In genomic region chr10:113958631-113959382, GRCh38 we compare ENCODE assay signal across 9 cellular contexts.
A peak's percentile ranks its signal among the peaks of the same experiment; 100 is the strongest.
DNase-seq lines count a peak whose midpoint lies in the region; ATAC-seq and TF ChIP-seq lines count a peak whose summit lies in the region.
"Had no signal": no experiment of that assay in that cellular context is flagged by ENCODE, and none has a peak within 500 bp of the region (broad histone marks: within the 10 kb centered on the region; RNA-seq: fewer than 3 reads in every experiment).

No MANE protein-coding gene starts in this region.

- H3K27me3 ChIP-seq in thyroid gland, result no peaks in the 10 kb centered on the region

- H3K4me3 ChIP-seq in NB4 (ENCODE audit: low read depth, low read length), result no peak overlapping the region
- no peak overlapping the region for H3K4me3 ChIP-seq in astrocyte of the spinal cord (ENCODE audit: low read depth, low read length)
- H3K4me3 ChIP-seq in thyroid gland (replicated peaks in 1 of 3), result no peak overlapping the region

- H3K27me3 Mint-ChIP-seq in activated CD4-positive, alpha-beta T cell treated with anti-CD3 and anti-CD28 coated beads, Interleukin-2, amount 10 ng/mL, durations not matched to agents 7 days and 5 days, result peaks cover 34% of the 10 kb centered on the region
- H3K27me3 Mint-ChIP-seq: activated B cell treated with CpG ODN at 0.5 μM for 24 hours had no signal

- WGBS in thyroid gland, 2 donors, result 52 to 60% methylated on average over 9 to 10 of the region's 11 CpGs

- TF ChIP-seq CTCF in GM10266 (IDR thresholded peaks at IDR 0.05; ENCODE audit: control insufficient read depth, insufficient read depth, low read depth, missing control alignments) (no peak), NB4 (IDR thresholded peaks at IDR 0.05; ENCODE audit: low read depth, low read length) (no peak), astrocyte of the spinal cord (IDR thresholded peaks at IDR 0.05; ENCODE audit: low read depth, low read length) (no peak), thyroid gland (IDR thresholded peaks at IDR 0.05) (no peak)

- no peak for TF ChIP-seq POLR2A in NB4 (IDR thresholded peaks at IDR 0.05; ENCODE audit: extremely low read depth, insufficient read length)
- TF ChIP-seq POLR2A in thyroid gland (IDR thresholded peaks at IDR 0.05), result peak in 1 of 2 donors; percentile 11

- peaks cover 28 to 38% of the 10 kb centered on the region in 2 donors for H3K4me1 ChIP-seq in thyroid gland

- peaks cover under 1% of the 10 kb centered on the region for H3K9me3 Mint-ChIP-seq in activated CD4-positive, alpha-beta T cell treated with anti-CD3 and anti-CD28 coated beads, Interleukin-2, amount 10 ng/mL, durations not matched to agents 7 days and 5 days

- ATAC-seq in HG03520 (IDR thresholded peaks at IDR 0.05; ENCODE audit: unreplicated experiment), result no peak

- in situ Hi-C loops in astrocyte of the spinal cord (cut with HindIII; ENCODE audit: low sequenced_read_pairs), result no loop called here

- no peak overlapping the region for H3K4me3 Mint-ChIP-seq in activated CD4-positive, alpha-beta T cell treated with anti-CD3 and anti-CD28 coated beads, Interleukin-2, amount 10 ng/mL, durations not matched to agents 7 days and 5 days
- H3K4me3 Mint-ChIP-seq: activated B cell treated with CpG ODN at 0.5 μM for 24 hours had no signal

- peak overlapping the region; percentile 67 to 86 (median 80) for H3K27ac ChIP-seq in thyroid gland

- peaks cover 38% of the 10 kb centered on the region for H3K4me1 Mint-ChIP-seq in activated CD4-positive, alpha-beta T cell treated with anti-CD3 and anti-CD28 coated beads, Interleukin-2, amount 10 ng/mL, durations not matched to agents 7 days and 5 days

- H3K27ac Mint-ChIP-seq in activated CD4-positive, alpha-beta T cell treated with anti-CD3 and anti-CD28 coated beads, Interleukin-2, amount 10 ng/mL, durations not matched to agents 7 days and 5 days, result no peak overlapping the region
- H3K27ac Mint-ChIP-seq: activated B cell treated with CpG ODN at 0.5 μM for 24 hours had no signal

- no peaks in the 10 kb centered on the region for H3K9me3 ChIP-seq in thyroid gland

- DNase-seq in GM10266 (ENCODE audit: extremely low spot score) (peak; percentile 29), NB4 (ENCODE audit: low read depth) (peak; percentile 77), astrocyte of the spinal cord (ENCODE audit: low read depth, low spot score) (peak; percentile 92), kidney glomerular epithelial cell (lab: John Stamatoyannopoulos, UW) (peak; percentile 91), thyroid gland (peak; percentile 73 to 76), ecto neural progenitor cell (ENCODE audit: low spot score) (no peak)
- no peak for DNase-seq in activated CD4-positive, alpha-beta T cell treated with anti-CD3 and anti-CD28 coated beads, Interleukin-2, amount 10 ng/mL, durations not matched to agents 7 days and 5 days
- DNase-seq: activated B cell treated with CpG ODN at 0.5 μM for 24 hours had no signal

- H3K36me3 Mint-ChIP-seq in activated CD4-positive, alpha-beta T cell treated with anti-CD3 and anti-CD28 coated beads, Interleukin-2, amount 10 ng/mL, durations not matched to agents 7 days and 5 days (ENCODE audit: low read depth), result no peaks in the 10 kb centered on the region

- POLR2A ChIA-PET in activated CD4-positive, alpha-beta T cell treated with anti-CD3 and anti-CD28 coated beads, Interleukin-2, amount 10 ng/mL, durations not matched to agents 7 days and 5 days (lab: Charles Lee), result no interaction called here

- CTCF ChIA-PET in activated CD4-positive, alpha-beta T cell treated with anti-CD3 and anti-CD28 coated beads, Interleukin-2, amount 10 ng/mL, durations not matched to agents 7 days and 5 days (lab: Charles Lee), result interaction anchor here (0.6 to 1.0 kb wide), 3 partner anchors 13 to 888 kb away, joined by 3 to 4 read pairs (median 3); no protein-coding TSS in a partner anchor

- intact Hi-C loops in thyroid gland (cut with DNase I), result no loop called here

- no peaks in the 10 kb centered on the region for H3K36me3 ChIP-seq in thyroid gland

Comparison
In these comparisons a context has a peak if more than half of its experiments do, and no peak if none do; other contexts are left out.
1. DNase-seq: peak in GM10266 (single experiment), NB4 (single experiment), astrocyte of the spinal cord (single experiment), kidney glomerular epithelial cell (single experiment) and thyroid gland (2 of 2); none in ecto neural progenitor cell (single experiment) and activated CD4-positive, alpha-beta T cell treated with anti-CD3 and anti-CD28 coated beads, Interleukin-2, amount 10 ng/mL, durations not matched to agents 7 days and 5 days (single experiment).